15 cellular contexts compared by ENCODE assay signal in the genomic region with DNA sequence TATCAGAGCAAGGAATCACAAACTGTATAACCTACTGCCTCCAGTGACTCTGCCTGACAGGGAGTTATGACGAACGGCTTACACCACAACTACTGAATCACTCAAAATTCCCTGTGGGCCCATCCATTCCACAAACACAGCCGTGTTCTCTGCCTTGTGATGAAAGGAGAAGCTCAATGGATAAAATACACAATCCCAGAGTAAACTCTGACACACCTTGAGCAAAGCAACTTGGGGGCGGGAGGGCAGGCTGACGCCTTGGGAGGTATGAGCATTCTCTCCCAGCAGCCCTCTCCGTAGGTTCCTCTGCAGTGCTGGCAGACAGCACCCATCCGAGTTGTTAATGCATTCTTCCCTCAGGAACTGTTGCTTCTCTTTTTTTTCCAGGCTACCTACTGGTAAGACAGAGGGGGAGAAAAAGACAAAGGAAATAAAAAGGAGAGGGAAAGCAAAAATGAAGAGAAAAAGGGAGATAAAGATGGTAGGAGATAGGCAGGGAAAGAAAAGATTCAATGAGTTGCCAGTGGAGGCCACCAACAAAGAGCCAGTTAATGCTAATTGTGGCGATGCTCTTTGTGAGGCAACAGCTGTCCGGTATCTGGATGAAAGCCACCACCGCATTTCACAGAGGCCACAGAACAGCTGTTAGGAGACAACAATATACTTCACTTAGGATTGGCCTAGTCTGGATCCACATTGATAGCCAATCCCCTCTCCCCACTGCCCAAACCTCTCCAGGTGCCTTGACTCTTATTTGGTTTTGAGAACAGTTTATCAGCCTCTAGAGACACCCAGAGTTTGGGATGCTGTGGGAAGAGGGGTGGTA. TPM values are rescaled to one million over a fixed set of nuclear protein-coding genes. Genes with fewer than 3 reads are reported as not detected.
DNase-seq lines count a peak whose midpoint lies in the region; ATAC-seq, FAIRE-seq and TF ChIP-seq lines count a peak whose summit lies in the region.
"Had no signal": no experiment of that assay in that cellular context is flagged by ENCODE, and none has a peak within 500 bp of the region (broad histone marks: within the 10 kb centered on the region; RNA-seq: fewer than 3 reads in every experiment).

No MANE protein-coding gene starts in this region.

- H3K79me2 ChIP-seq in mesendoderm (ENCODE audit: control insufficient read depth, insufficient read depth, low read length): no peaks in the 10 kb centered on the region

- H3K27ac ChIP-seq in A549 (peak overlapping the region; percentile 80 to 84), esophagus (ENCODE audit: low read depth in 2 of 2, low read length in 1 of 2) (peak overlapping the region; percentile 40 to 68), mesendoderm (ENCODE audit: low read depth, low read length) (no peak overlapping the region)

- H3K27ac Mint-ChIP-seq in T-helper 17 cell: no peak overlapping the region
- H3K27ac Mint-ChIP-seq in CD14-positive monocyte: no peak overlapping the region
- H3K27ac Mint-ChIP-seq: brain had no signal

- no peak overlapping the region for H2BK120ac ChIP-seq in mesendoderm (ENCODE audit: low read depth, low read length)

- H3K4me2 ChIP-seq in A549 (peak overlapping the region; percentile 71), mesendoderm (ENCODE audit: low read length) (no peak overlapping the region)

- H3K9me3 Mint-ChIP-seq in CD14-positive monocyte: peaks cover 0 to 4% (median 0%) of the 10 kb centered on the region in 7 donors

- ATAC-seq in A549: peak; percentile 94 to 97
- ATAC-seq in T-helper 17 cell: no peak

- no peaks in the 10 kb centered on the region for H3K27me3 Mint-ChIP-seq in T-helper 17 cell
- peaks cover 0 to 3% (median 2%) of the 10 kb centered on the region in 3 donors for H3K27me3 Mint-ChIP-seq in CD14-positive monocyte (ENCODE audit: low read depth in 3 of 3)

- H3K27me3 ChIP-seq in esophagus (ENCODE audit: control insufficient read depth in 1 of 2, insufficient read depth in 2 of 2, low read length in 2 of 2) (no peaks in the 10 kb centered on the region), mesendoderm (ENCODE audit: insufficient read depth, low read length, poor library complexity) (no peaks in the 10 kb centered on the region)

- POLR2A ChIA-PET in A549 (lab: Yijun Ruan, JAX): interaction anchor here (1.0 kb wide), 1 partner anchor 12 kb away, joined by 3 read pairs; no protein-coding TSS in a partner anchor

- peak; percentile 96 to 98 for TF ChIP-seq EP300 in A549 (IDR thresholded peaks at IDR 0.05)

- under 1% methylated on average over 10 of the region's 10 CpGs for WGBS in A549 (ENCODE audit: missing lambda C conversion rate)
- WGBS in esophagus, 2 donors: 43 to 46% methylated on average over 10 of the region's 10 CpGs
- WGBS in mesendoderm (ENCODE audit: extremely low coverage, insufficient coverage, low lambda C conversion rate): no CpG with 5 or more reads among the region's 10 CpGs

- no peak for TF ChIP-seq POLR2A in A549 (IDR thresholded peaks at IDR 0.05; ENCODE audit: low read length)

- H3K4me3 ChIP-seq in A549: peak overlapping the region; percentile 0; the same call in 1 of the 3 replicates
- H3K4me3 ChIP-seq in esophagus (ENCODE audit: low read depth in 1 of 2, low read length in 2 of 2): no peak overlapping the region
- no peak overlapping the region for H3K4me3 ChIP-seq in mesendoderm (ENCODE audit: low read length)

- no peak overlapping the region for H3K23ac ChIP-seq in mesendoderm (ENCODE audit: low read length)

- DNase-seq in A549 (ENCODE audit: low read depth in 1 of 2, low spot score in 1 of 2) (peak; percentile 87 to 99), NCI-H187 treated with DMSO at 0.1 percent for 48 hours (lab: John Stamatoyannopoulos, UW) (peak; percentile 74), mesendoderm (peak; percentile 62), T-helper 17 cell (no peak), cerebellar cortex (ENCODE audit: low spot score) (no peak), CD14-positive monocyte (ENCODE audit: low spot score) (no peak)
- no peak for DNase-seq in NK-92 treated with Interleukin-12 subunit alpha and Interleukin-12 subunit beta, amount 100 ng/mL, for 24 hours (lab: John Stamatoyannopoulos, UW)
- DNase-seq: activated T-cell treated with anti-CD3 and anti-CD28 coated beads, Interleukin-2, amount 50 U/mL, for 1 hour; foreskin melanocyte; GOT3; mammary epithelial cell; NCI-H748 treated with DMSO at 0.1 percent for 48 hours; T-helper 9 cell had no signal

- TF ChIP-seq RAD21 in A549 (conservative IDR thresholded peaks at IDR 0.05 in 1 of 2, IDR thresholded peaks at IDR 0.05 in 1 of 2): peak; percentile 51 to 76

- H4K5ac ChIP-seq in mesendoderm (ENCODE audit: low read length): no peak overlapping the region

- H3K4me1 Mint-ChIP-seq in T-helper 17 cell: peaks cover 2% of the 10 kb centered on the region
- H3K4me1 Mint-ChIP-seq in CD14-positive monocyte: peaks cover 3% of the 10 kb centered on the region

- H3K9me3 ChIP-seq in A549 (no peaks in the 10 kb centered on the region), esophagus (ENCODE audit: control insufficient read depth in 2 of 2, insufficient read depth in 1 of 2, low read depth in 1 of 2, low read length in 1 of 2) (peaks cover 0 to 2% of the 10 kb centered on the region in 2 donors), T-helper 17 cell (ENCODE audit: control insufficient read depth, low read length, poor library complexity, severe bottlenecking) (no peaks in the 10 kb centered on the region)

- H3K9ac ChIP-seq in mesendoderm (ENCODE audit: low read length): no peak overlapping the region

- H2BK15ac ChIP-seq in mesendoderm (replicated peaks; ENCODE audit: low read depth): no peak overlapping the region

- H3K36me3 ChIP-seq in esophagus (ENCODE audit: control insufficient read depth in 2 of 2, insufficient read depth in 2 of 2, low read length in 1 of 2) (peaks cover 0 to 3% of the 10 kb centered on the region in 2 donors), mesendoderm (ENCODE audit: control insufficient read depth, insufficient read depth, low read length) (no peaks in the 10 kb centered on the region)

- no peak overlapping the region for H3K18ac ChIP-seq in mesendoderm (ENCODE audit: low read length)

- H3K4ac ChIP-seq in mesendoderm (ENCODE audit: low read depth, low read length): no peak overlapping the region

- H3K36me3 Mint-ChIP-seq in T-helper 17 cell (ENCODE audit: low read depth) (no peaks in the 10 kb centered on the region), CD14-positive monocyte (no peaks in the 10 kb centered on the region)
- H3K36me3 Mint-ChIP-seq: brain had no signal

- no peak overlapping the region for H3K56ac ChIP-seq in mesendoderm (ENCODE audit: low read length)

- H2AK5ac ChIP-seq in mesendoderm (ENCODE audit: low read length): no peak overlapping the region

- intact Hi-C loops in CD14-positive monocyte (cut with micrococcal nuclease): no loop called here

- H3K4me3 Mint-ChIP-seq in T-helper 17 cell (no peak overlapping the region), CD14-positive monocyte (no peak overlapping the region)
- H3K4me3 Mint-ChIP-seq: brain had no signal

- CTCF ChIA-PET in A549 (lab: Yijun Ruan, JAX): interaction anchor here (0.6 to 1.4 kb wide), 5 partner anchors 14 to 630 kb away, joined by 3 to 6 read pairs (median 3); no protein-coding TSS in a partner anchor

- H3K4me1 ChIP-seq in A549: peaks cover 55% of the 10 kb centered on the region
- H3K4me1 ChIP-seq in esophagus (ENCODE audit: control insufficient read depth in 2 of 2, insufficient read depth in 2 of 2, low read length in 1 of 2): no peaks in the 10 kb centered on the region
- no peaks in the 10 kb centered on the region for H3K4me1 ChIP-seq in mesendoderm (ENCODE audit: control insufficient read depth, low read depth, low read length)

- TF ChIP-seq CTCF in A549 (IDR thresholded peaks at IDR 0.05): no peak; the same call in 1 of the 3 replicates
- no peak for TF ChIP-seq CTCF in CD14-positive monocyte (IDR thresholded peaks at IDR 0.05)

- H3K79me1 ChIP-seq in mesendoderm (ENCODE audit: low read length): no peaks in the 10 kb centered on the region

- no peak overlapping the region for H4K8ac ChIP-seq in mesendoderm (ENCODE audit: low read depth, low read length)

- FAIRE-seq in A549 (lab: Jason Lieb, UNC): peak; percentile 98

- no peak overlapping the region for H2BK5ac ChIP-seq in mesendoderm (ENCODE audit: low read length)

TF ChIP-seq in A549, 52 proteins besides CTCF, POLR2A, EP300 and RAD21 (continues in another document):
- TF ChIP-seq RNF2 (IDR thresholded peaks at IDR 0.05; ENCODE audit: borderline replicate concordance, low read depth) (no peak), HOXB5 (CRISPR knock-in tag; IDR thresholded peaks at IDR 0.05) (peak; percentile 73), CBX2 (IDR thresholded peaks at IDR 0.05; ENCODE audit: borderline replicate concordance, low read depth) (no peak), MAFK (IDR thresholded peaks at IDR 0.05; ENCODE audit: partially characterized antibody) (peak; percentile 32), PHF8 (IDR thresholded peaks at IDR 0.05; ENCODE audit: borderline replicate concordance, low read depth) (no peak), GATA3 (IDR thresholded peaks at IDR 0.05; ENCODE audit: borderline replicate concordance) (peak; percentile 100), RFX5 (IDR thresholded peaks at IDR 0.05) (no peak)
- TF ChIP-seq, protein P1, sequence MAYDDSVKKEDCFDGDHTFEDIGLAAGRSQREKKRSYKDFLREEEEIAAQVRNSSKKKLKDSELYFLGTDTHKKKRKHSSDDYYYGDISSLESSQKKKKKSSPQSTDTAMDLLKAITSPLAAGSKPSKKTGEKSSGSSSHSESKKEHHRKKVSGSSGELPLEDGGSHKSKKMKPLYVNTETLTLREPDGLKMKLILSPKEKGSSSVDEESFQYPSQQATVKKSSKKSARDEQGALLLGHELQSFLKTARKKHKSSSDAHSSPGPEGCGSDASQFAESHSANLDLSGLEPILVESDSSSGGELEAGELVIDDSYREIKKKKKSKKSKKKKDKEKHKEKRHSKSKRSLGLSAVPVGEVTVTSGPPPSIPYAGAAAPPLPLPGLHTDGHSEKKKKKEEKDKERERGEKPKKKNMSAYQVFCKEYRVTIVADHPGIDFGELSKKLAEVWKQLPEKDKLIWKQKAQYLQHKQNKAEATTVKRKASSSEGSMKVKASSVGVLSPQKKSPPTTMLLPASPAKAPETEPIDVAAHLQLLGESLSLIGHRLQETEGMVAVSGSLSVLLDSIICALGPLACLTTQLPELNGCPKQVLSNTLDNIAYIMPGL (CRISPR knock-in tag; IDR thresholded peaks at IDR 0.05; ENCODE audit: borderline replicate concordance): no peak

RNA-seq across cellular contexts. Expression of a gene that starts 4.7 kb away (rescaled TPM):
- polyA plus RNA-seq in A549 (2011; rRNA removed): 24.7 and 35.3 TPM in 2 replicates
- polyA plus RNA-seq in A549 (2012; cell fraction: cytosol; rRNA removed): 28.3 and 38.5 TPM in 2 replicates
- 44.9 and 61.0 TPM in 2 replicates for polyA plus RNA-seq in A549 (2012; cell fraction: nucleus; rRNA removed)
- polyA plus RNA-seq in A549 (2017; fragmentation: RNase III; extraction: RNeasy Plus Mini Kit Qiagen cat#74134 plus additional on column Dnase treatment): 72.5 to 93.7 TPM (median 87.5 TPM) in 3 replicates
- polyA minus RNA-seq in A549 (2011; rRNA and poly(A)+ RNA removed): 70.9 and 73.3 TPM in 2 replicates
- polyA plus RNA-seq in esophagus: 10 to 100 TPM; 42.3 to 58.7 TPM
- 1.7 TPM for polyA plus RNA-seq in mesendoderm (2013, experiment 1 of 2)
- 1.1 TPM for polyA plus RNA-seq in mesendoderm (2013, experiment 2 of 2)
- total RNA-seq in T-helper 17 cell: not detected
- not detected for polyA plus RNA-seq in CD14-positive monocyte

Comparison
In these comparisons a context has a peak if more than half of its experiments do, and no peak if none do; other contexts are left out.
1. DNase-seq: peak in A549 (2 of 2), NCI-H187 treated with DMSO at 0.1 percent for 48 hours (single experiment) and mesendoderm (single experiment); none in T-helper 17 cell (0 of 3), cerebellar cortex (single experiment), CD14-positive monocyte (single experiment) and NK-92 treated with Interleukin-12 subunit alpha and Interleukin-12 subunit beta, amount 100 ng/mL, for 24 hours (single experiment).
2. RNA of a gene that starts 4.7 kb away (polyA plus RNA-seq): 24.7 to 93.7 TPM in A549 and 42.3 to 58.7 TPM in esophagus; not detected in CD14-positive monocyte; every median in the first group is over 10 times any median in the second.